Comparison of ENCODE assay signal across 9 cellular contexts in the genomic region with DNA sequence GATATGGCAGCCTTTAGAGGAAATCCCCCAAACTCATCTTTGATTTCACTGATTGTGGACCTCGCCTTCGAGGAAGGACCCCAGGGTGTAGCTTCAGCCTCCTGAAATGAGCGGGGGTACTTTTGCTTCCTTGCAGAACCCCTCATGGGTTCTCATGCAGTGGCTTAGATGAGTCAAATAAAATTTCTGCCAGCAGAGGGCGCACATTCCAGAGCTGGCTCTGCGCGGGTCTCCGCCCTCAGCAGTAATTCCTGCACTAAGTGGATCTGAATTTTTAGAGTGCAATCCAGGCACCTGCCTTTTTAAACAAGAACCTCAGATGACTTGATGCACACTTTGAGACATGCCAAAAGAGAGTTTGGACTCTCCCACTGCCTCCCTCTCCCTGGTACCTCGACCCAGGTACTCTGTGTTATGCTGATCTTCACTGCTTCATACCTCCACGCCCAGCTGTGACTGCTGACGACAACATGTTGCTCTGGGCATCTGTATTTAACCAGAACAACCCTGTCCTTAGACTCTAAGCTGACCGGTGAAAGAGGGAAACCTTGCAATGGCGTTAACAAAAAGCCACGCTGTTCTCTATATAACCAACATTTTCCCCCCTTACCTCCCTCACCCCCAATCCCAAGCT. TPM values are rescaled to one million over a fixed set of nuclear protein-coding genes. Genes with fewer than 3 reads are reported as not detected.
DNase-seq lines count a peak whose midpoint lies in the region; ATAC-seq and TF ChIP-seq lines count a peak whose summit lies in the region.
"Had no signal": no experiment of that assay in that cellular context is flagged by ENCODE, and none has a peak within 500 bp of the region (broad histone marks: within the 10 kb centered on the region; RNA-seq: fewer than 3 reads in every experiment).

No MANE protein-coding gene starts in this region.

- peak; percentile 80 for TF ChIP-seq CTCF in CD14-positive monocyte (IDR thresholded peaks at IDR 0.05)

- peaks cover 0 to 4% (median 3%) of the 10 kb centered on the region in 7 donors for H3K9me3 Mint-ChIP-seq in CD14-positive monocyte
- H3K9me3 Mint-ChIP-seq: activated B cell treated with CpG ODN at 0.5 μM for 24 hours had no signal

- H3K36me3 Mint-ChIP-seq in CD14-positive monocyte, result no peaks in the 10 kb centered on the region

- H3K27ac Mint-ChIP-seq in CD14-positive monocyte, result no peak overlapping the region
- H3K27ac Mint-ChIP-seq: activated B cell treated with CpG ODN at 0.5 μM for 24 hours had no signal

- DNase-seq in CD14-positive monocyte (ENCODE audit: low spot score), result no peak
- DNase-seq in NCI-H524 (lab: John Stamatoyannopoulos, UW), result peak; percentile 73 to 88
- peak; percentile 34 for DNase-seq in activated T-cell treated with anti-CD3 and anti-CD28 coated beads for 48 hours (ENCODE audit: low read depth)
- DNase-seq in foreskin melanocyte, result peak; percentile 31
- DNase-seq in pons (ENCODE audit: low spot score), result peak; percentile 28
- DNase-seq in posterior vena cava (ENCODE audit: low spot score), result no peak
- DNase-seq: activated B cell treated with CpG ODN at 0.5 μM for 24 hours had no signal

- ATAC-seq in GM18520 (IDR thresholded peaks at IDR 0.05; ENCODE audit: unreplicated experiment), result peak; percentile 61
- peak; percentile 75 for ATAC-seq in HG03064 (IDR thresholded peaks at IDR 0.05; ENCODE audit: low read depth, unreplicated experiment)

- intact Hi-C loops in CD14-positive monocyte (cut with micrococcal nuclease), result no loop called here
- intact Hi-C loops in posterior vena cava (cut with DNase I), result no loop called here

- H3K27me3 Mint-ChIP-seq in CD14-positive monocyte (ENCODE audit: low read depth in 3 of 3), result peaks cover 15 to 26% (median 19%) of the 10 kb centered on the region in 3 donors

- no peak overlapping the region for H3K4me3 Mint-ChIP-seq in CD14-positive monocyte
- H3K4me3 Mint-ChIP-seq: activated B cell treated with CpG ODN at 0.5 μM for 24 hours had no signal

- H3K4me1 Mint-ChIP-seq in CD14-positive monocyte, result no peaks in the 10 kb centered on the region
- H3K4me1 Mint-ChIP-seq: activated B cell treated with CpG ODN at 0.5 μM for 24 hours had no signal

RNA-seq across cellular contexts. Expression of gene EGFLAM, which starts 7.3 kb away (rescaled TPM):
- polyA plus RNA-seq in CD14-positive monocyte, result not detected
- 10 to 100 TPM in 1 of 2 donors, 1 to 10 TPM in 1; 6.4 to 10.2 TPM for total RNA-seq in posterior vena cava
- total RNA-seq: activated B cell treated with CpG ODN at 0.5 μM for 24 hours had no signal

Comparison
In these comparisons a context has a peak if more than half of its experiments do, and no peak if none do; other contexts are left out.
1. DNase-seq: peak in NCI-H524 (2 of 2), activated T-cell treated with anti-CD3 and anti-CD28 coated beads for 48 hours (single experiment), foreskin melanocyte (single experiment) and pons (single experiment); none in CD14-positive monocyte (single experiment) and posterior vena cava (single experiment).